1 cellular context compared by ENCODE assay signal in genomic region chrX:129690435-129690834, GRCh38.
TF ChIP-seq lines count a peak whose summit lies in the region.

No MANE protein-coding gene starts in this region.

TF ChIP-seq in IMR-90, 13 proteins besides CTCF, POLR2A, EP300 and RAD21:
- no peak for TF ChIP-seq ELK1 (IDR thresholded peaks at IDR 0.05; ENCODE audit: borderline replicate concordance, low read depth, low read length)
- TF ChIP-seq BHLHE40 (IDR thresholded peaks at IDR 0.05; ENCODE audit: low read depth, low read length), result no peak
- no peak for TF ChIP-seq FOS (IDR thresholded peaks at IDR 0.05; ENCODE audit: low read depth, low read length)
